13 cellular contexts compared by ENCODE assay signal in the genomic region with DNA sequence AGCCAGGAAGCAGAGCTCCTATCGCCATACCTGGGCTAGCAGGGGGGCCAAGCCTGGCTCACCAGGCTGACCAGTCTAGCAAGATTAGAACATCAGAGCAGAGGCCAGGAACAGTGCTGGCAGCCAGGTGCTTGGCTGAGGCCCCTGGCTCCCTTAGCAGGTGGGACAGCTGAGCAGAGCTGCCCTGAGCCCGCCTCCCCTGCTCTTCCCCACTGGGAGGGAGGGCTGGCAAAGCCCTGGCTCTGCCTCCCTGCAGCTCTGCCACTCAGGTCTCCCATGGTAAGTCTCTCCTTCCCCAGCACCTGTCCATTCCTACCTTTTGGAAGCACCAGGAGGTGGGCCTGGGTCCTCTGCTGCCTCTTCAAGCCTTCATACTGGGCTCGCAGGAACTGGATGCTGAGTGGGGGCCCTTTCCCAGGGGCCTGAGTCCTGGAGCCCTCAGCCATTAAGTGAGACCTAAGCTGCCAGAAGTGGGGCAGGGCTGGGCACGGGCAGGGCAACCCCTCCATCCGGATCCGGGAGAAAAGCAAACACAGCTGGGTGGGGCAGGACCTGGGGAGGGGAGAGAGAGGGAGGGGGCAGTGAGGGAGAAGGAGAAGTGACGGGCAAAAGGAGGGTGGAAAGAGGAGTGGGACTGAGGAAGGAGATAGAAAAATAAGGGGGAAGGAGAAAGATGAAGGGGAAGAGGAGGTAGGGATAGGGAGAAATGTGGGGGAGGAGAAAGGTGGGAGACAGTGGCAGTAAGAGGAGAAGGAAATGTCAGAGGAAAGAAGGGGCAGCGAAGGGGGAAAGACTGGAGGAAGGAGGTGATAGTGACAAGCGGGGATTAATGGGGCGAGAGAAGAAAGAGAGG.
DNase-seq lines count a peak whose midpoint lies in the region; ATAC-seq and TF ChIP-seq lines count a peak whose summit lies in the region.
"Had no signal": no experiment of that assay in that cellular context is flagged by ENCODE, and none has a peak within 500 bp of the region (broad histone marks: within the 10 kb centered on the region; RNA-seq: fewer than 3 reads in every experiment).

No MANE protein-coding gene starts in this region.

- peak overlapping the region; percentile 74 for H3K27ac ChIP-seq in duodenal mucosa (ENCODE audit: low read depth, low read length)

- H3K4me3 ChIP-seq in duodenal mucosa (ENCODE audit: low read depth in 1 of 2, low read length in 2 of 2) = peak overlapping the region; percentile 61 to 68
- H3K4me3 ChIP-seq: K562 had no signal

- H3K27me3 Mint-ChIP-seq in nephron progenitor cell (ENCODE audit: low read depth, poor library complexity) = peaks cover 30% of the 10 kb centered on the region

- peaks cover 23 to 27% of the 10 kb centered on the region in 2 donors for H3K4me1 ChIP-seq in duodenal mucosa (ENCODE audit: control insufficient read depth in 1 of 2, insufficient read depth in 2 of 2, low read length in 2 of 2)

- no peaks in the 10 kb centered on the region for H3K27me3 ChIP-seq in duodenal mucosa (ENCODE audit: control insufficient read depth in 1 of 2, insufficient read depth in 2 of 2, low read length in 2 of 2)

- H3K9me3 ChIP-seq in duodenal mucosa (ENCODE audit: control insufficient read depth in 1 of 2, low read length in 2 of 2) = no peaks in the 10 kb centered on the region

- H3K9ac ChIP-seq in duodenal mucosa (ENCODE audit: low read depth in 1 of 2, low read length in 2 of 2) = peak overlapping the region; percentile 58 to 73

- ATAC-seq in GM18498 (IDR thresholded peaks at IDR 0.05; ENCODE audit: unreplicated experiment) (no peak), GM18517 (IDR thresholded peaks at IDR 0.05; ENCODE audit: unreplicated experiment) (no peak)
- ATAC-seq: K562; stimulated activated memory B cell treated with anti-CD40 and anti-IgM and Interleukin-4, amounts not matched to agents 10 μg/mL and 1 μg/mL and 100 μg/mL, for 72 hours had no signal

- peaks cover 5% of the 10 kb centered on the region for H3K9me3 Mint-ChIP-seq in nephron progenitor cell
- H3K9me3 Mint-ChIP-seq: stimulated activated memory B cell treated with anti-CD40 and anti-IgM and Interleukin-4, amounts not matched to agents 10 μg/mL and 1 μg/mL and 100 μg/mL, for 72 hours had no signal

- H3K36me3 ChIP-seq in duodenal mucosa (ENCODE audit: control insufficient read depth in 1 of 2, insufficient read depth in 2 of 2, low read length in 2 of 2) = no peaks in the 10 kb centered on the region

- H3K36me3 Mint-ChIP-seq in nephron progenitor cell (ENCODE audit: low read depth) = no peaks in the 10 kb centered on the region
- H3K36me3 Mint-ChIP-seq: mesothelial cell of epicardium; stimulated activated memory B cell treated with anti-CD40 and anti-IgM and Interleukin-4, amounts not matched to agents 10 μg/mL and 1 μg/mL and 100 μg/mL, for 72 hours had no signal

- TF ChIP-seq EP300 in Ishikawa (IDR thresholded peaks at IDR 0.05; ENCODE audit: borderline replicate concordance) = 0 out of 2 replicates have a peak, but pooled peaks have one; percentile 4

- no peak for TF ChIP-seq CTCF in nephron progenitor cell (IDR thresholded peaks at IDR 0.05)

- H3K4me1 Mint-ChIP-seq in nephron progenitor cell = peaks cover 16% of the 10 kb centered on the region
- H3K4me1 Mint-ChIP-seq: stimulated activated memory B cell treated with anti-CD40 and anti-IgM and Interleukin-4, amounts not matched to agents 10 μg/mL and 1 μg/mL and 100 μg/mL, for 72 hours had no signal

- DNase-seq in COR-L47 (lab: John Stamatoyannopoulos, UW) (peak; percentile 24), nephron progenitor cell (no peak), NCI-H128 (lab: John Stamatoyannopoulos, UW; ENCODE audit: unreplicated experiment) (no peak)
- DNase-seq in activated T-cell treated with anti-CD3 and anti-CD28 coated beads, Interleukin-2, amount 50 U/mL, for 48 hours = no peak
- DNase-seq: activated CD4-positive, alpha-beta T cell treated with anti-CD3 and anti-CD28 coated beads for 4 hours; stimulated activated CD4-positive, alpha-beta T cell treated with anti-CD3 and anti-CD28 coated beads, Interleukin-4, amount 100 ng/mL, for 24 hours had no signal

- H3K4me3 Mint-ChIP-seq in nephron progenitor cell = no peak overlapping the region
- H3K4me3 Mint-ChIP-seq: mesothelial cell of epicardium; stimulated activated memory B cell treated with anti-CD40 and anti-IgM and Interleukin-4, amounts not matched to agents 10 μg/mL and 1 μg/mL and 100 μg/mL, for 72 hours had no signal

- no peak for TF ChIP-seq RAD21 in Ishikawa (IDR thresholded peaks at IDR 0.05; ENCODE audit: low read depth)

- H3K27ac Mint-ChIP-seq in nephron progenitor cell = peak overlapping the region; percentile 49
- H3K27ac Mint-ChIP-seq: mesothelial cell of epicardium; stimulated activated memory B cell treated with anti-CD40 and anti-IgM and Interleukin-4, amounts not matched to agents 10 μg/mL and 1 μg/mL and 100 μg/mL, for 72 hours had no signal

TF ChIP-seq in Ishikawa, 13 proteins besides CTCF, POLR2A, EP300 and RAD21:
- TF ChIP-seq ZBTB7A (IDR thresholded peaks at IDR 0.05; ENCODE audit: low read depth) (no peak), CEBPB (IDR thresholded peaks at IDR 0.05) (no peak), TCF12 (IDR thresholded peaks at IDR 0.05; ENCODE audit: low read depth) (no peak), EGR1 (IDR thresholded peaks at IDR 0.05) (no peak), YY1 (IDR thresholded peaks at IDR 0.05; ENCODE audit: low read depth) (0 out of 2 replicates have a peak, but pooled peaks have one; percentile 9), TAF1 (IDR thresholded peaks at IDR 0.05; ENCODE audit: low read depth) (no peak), FOXM1 (IDR thresholded peaks at IDR 0.05; ENCODE audit: borderline replicate concordance, low read depth) (no peak), TEAD4 (IDR thresholded peaks at IDR 0.05) (no peak), CREB1 (IDR thresholded peaks at IDR 0.05; ENCODE audit: low read depth) (no peak), NFIC (IDR thresholded peaks at IDR 0.05) (peak; percentile 51; the same call in 1 of the 2 replicates)
- TF ChIP-seq, protein P1, sequence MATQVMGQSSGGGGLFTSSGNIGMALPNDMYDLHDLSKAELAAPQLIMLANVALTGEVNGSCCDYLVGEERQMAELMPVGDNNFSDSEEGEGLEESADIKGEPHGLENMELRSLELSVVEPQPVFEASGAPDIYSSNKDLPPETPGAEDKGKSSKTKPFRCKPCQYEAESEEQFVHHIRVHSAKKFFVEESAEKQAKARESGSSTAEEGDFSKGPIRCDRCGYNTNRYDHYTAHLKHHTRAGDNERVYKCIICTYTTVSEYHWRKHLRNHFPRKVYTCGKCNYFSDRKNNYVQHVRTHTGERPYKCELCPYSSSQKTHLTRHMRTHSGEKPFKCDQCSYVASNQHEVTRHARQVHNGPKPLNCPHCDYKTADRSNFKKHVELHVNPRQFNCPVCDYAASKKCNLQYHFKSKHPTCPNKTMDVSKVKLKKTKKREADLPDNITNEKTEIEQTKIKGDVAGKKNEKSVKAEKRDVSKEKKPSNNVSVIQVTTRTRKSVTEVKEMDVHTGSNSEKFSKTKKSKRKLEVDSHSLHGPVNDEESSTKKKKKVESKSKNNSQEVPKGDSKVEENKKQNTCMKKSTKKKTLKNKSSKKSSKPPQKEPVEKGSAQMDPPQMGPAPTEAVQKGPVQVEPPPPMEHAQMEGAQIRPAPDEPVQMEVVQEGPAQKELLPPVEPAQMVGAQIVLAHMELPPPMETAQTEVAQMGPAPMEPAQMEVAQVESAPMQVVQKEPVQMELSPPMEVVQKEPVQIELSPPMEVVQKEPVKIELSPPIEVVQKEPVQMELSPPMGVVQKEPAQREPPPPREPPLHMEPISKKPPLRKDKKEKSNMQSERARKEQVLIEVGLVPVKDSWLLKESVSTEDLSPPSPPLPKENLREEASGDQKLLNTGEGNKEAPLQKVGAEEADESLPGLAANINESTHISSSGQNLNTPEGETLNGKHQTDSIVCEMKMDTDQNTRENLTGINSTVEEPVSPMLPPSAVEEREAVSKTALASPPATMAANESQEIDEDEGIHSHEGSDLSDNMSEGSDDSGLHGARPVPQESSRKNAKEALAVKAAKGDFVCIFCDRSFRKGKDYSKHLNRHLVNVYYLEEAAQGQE (IDR thresholded peaks at IDR 0.05; ENCODE audit: low read depth) = no peak
- TF ChIP-seq, protein P2, sequence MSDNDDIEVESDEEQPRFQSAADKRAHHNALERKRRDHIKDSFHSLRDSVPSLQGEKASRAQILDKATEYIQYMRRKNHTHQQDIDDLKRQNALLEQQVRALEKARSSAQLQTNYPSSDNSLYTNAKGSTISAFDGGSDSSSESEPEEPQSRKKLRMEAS (IDR thresholded peaks at IDR 0.05) = no peak
- TF ChIP-seq, protein P3, sequence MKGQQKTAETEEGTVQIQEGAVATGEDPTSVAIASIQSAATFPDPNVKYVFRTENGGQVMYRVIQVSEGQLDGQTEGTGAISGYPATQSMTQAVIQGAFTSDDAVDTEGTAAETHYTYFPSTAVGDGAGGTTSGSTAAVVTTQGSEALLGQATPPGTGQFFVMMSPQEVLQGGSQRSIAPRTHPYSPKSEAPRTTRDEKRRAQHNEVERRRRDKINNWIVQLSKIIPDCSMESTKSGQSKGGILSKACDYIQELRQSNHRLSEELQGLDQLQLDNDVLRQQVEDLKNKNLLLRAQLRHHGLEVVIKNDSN (IDR thresholded peaks at IDR 0.05) = no peak
